Comparison of ENCODE assay signal across 9 cellular contexts in genomic region chr12:126855768-126856167, GRCh38.
"Had no signal": no experiment of that assay in that cellular context is flagged by ENCODE, and none has a peak within 500 bp of the region (broad histone marks: within the 10 kb centered on the region; RNA-seq: fewer than 3 reads in every experiment).

No MANE protein-coding gene starts in this region.

- H3K4me3 Mint-ChIP-seq: GM23338, H9, HFFc6 had no signal

- DNase-seq: GM23248, GOT3, H7, H9, HCEC 1CT, HFFc6 had no signal

- H3K4me1 Mint-ChIP-seq: GM23338, H9 had no signal

- H3K27ac ChIP-seq: GM23248 had no signal

- H3K4me2 ChIP-seq: GM23338 had no signal

- H3K4me3 ChIP-seq: GM23248, GM23338, HAP-1 had no signal

- H3K36me3 ChIP-seq: HAP-1 had no signal

- H3K9me3 ChIP-seq: HAP-1 had no signal

- H3K9ac ChIP-seq: GM23248 had no signal

- H2AFZ ChIP-seq: GM23248, GM23338 had no signal

- H3K4me1 ChIP-seq: HAP-1 had no signal

- ATAC-seq: GM23338, HCT116 had no signal

- H3K27ac Mint-ChIP-seq: GM23338, H9, HFFc6 had no signal
